Comparison of ENCODE assay signal across 11 cellular contexts in genomic region chr20:62918830-62919229, GRCh38. TPM values are rescaled to one million over a fixed set of nuclear protein-coding genes. Genes with fewer than 3 reads are reported as not detected.
DNase-seq lines count a peak whose midpoint lies in the region; ATAC-seq and FAIRE-seq lines count a peak whose summit lies in the region.
"Had no signal": no experiment of that assay in that cellular context is flagged by ENCODE, and none has a peak within 500 bp of the region (broad histone marks: within the 10 kb centered on the region; RNA-seq: fewer than 3 reads in every experiment).

No MANE protein-coding gene starts in this region.

- no peaks in the 10 kb centered on the region for H3K9me3 Mint-ChIP-seq in T-cell
- H3K9me3 Mint-ChIP-seq in activated naive CD4-positive, alpha-beta T cell treated with anti-CD3 and anti-CD28 coated beads, Interleukin-2, amount 50 U/mL, for 72 hours: no peaks in the 10 kb centered on the region

- H3K27ac Mint-ChIP-seq in T-cell: peak overlapping the region; percentile 89 to 92
- H3K27ac Mint-ChIP-seq in activated naive CD4-positive, alpha-beta T cell treated with anti-CD3 and anti-CD28 coated beads, Interleukin-2, amount 50 U/mL, for 72 hours: peak overlapping the region; percentile 93 to 97

- H3K36me3 Mint-ChIP-seq in T-cell: peaks cover 9% of the 10 kb centered on the region
- H3K36me3 Mint-ChIP-seq in activated naive CD4-positive, alpha-beta T cell treated with anti-CD3 and anti-CD28 coated beads, Interleukin-2, amount 50 U/mL, for 72 hours: peaks cover 0 to 4% of the 10 kb centered on the region in 2 donors

- peak; percentile 84 for FAIRE-seq in GM19239 (lab: Jason Lieb, UNC)
- FAIRE-seq: colon had no signal

- POLR2A ChIA-PET in T-cell (lab: Charles Lee): interaction anchor here in 1 of 2 donors (0.9 to 1.2 kb wide), 2 partner anchors 16 to 18 kb away, joined by 3 to 4 read pairs; no protein-coding TSS in a partner anchor

- H3K4me1 Mint-ChIP-seq in T-cell: peaks cover 89 to 92% (median 92%) of the 10 kb centered on the region in 3 donors

- H3K27ac ChIP-seq in substantia nigra (ENCODE audit: low read depth, low read length, poor library complexity, severe bottlenecking): no peak overlapping the region

- ATAC-seq in T-cell (replicated peaks in 1 of 4) (peak; percentile 53 to 75 (median 70)), GM18870 (IDR thresholded peaks at IDR 0.05; ENCODE audit: unreplicated experiment) (no peak)
- peak; percentile 61 to 69 for ATAC-seq in activated naive CD4-positive, alpha-beta T cell treated with anti-CD3 and anti-CD28 coated beads, Interleukin-2, amount 50 U/mL, for 72 hours

- no peak for DNase-seq in GM19239 (ENCODE audit: insufficient read length, low spot score)
- DNase-seq in T-cell: peak in 30 of 34 experiments; percentile 29 to 64 (median 46)
- peak in 1 of 2 donors; percentile 59 for DNase-seq in activated naive CD4-positive, alpha-beta T cell treated with anti-CD3 and anti-CD28 coated beads, Interleukin-2, amount 50 U/mL, for 72 hours (ENCODE audit: low spot score in 2 of 2)
- DNase-seq in stimulated activated CD4-positive, alpha-beta T cell treated with anti-CD3 and anti-CD28 coated beads, Interleukin-15, amount 100 ng/mL, for 24 hours: peak; percentile 65
- no peak for DNase-seq in SHP77 (lab: John Stamatoyannopoulos, UW)
- DNase-seq in posterior cingulate gyrus: no peak
- DNase-seq in substantia nigra (lab: John Stamatoyannopoulos, UW): no peak
- DNase-seq: NCI-H82 had no signal

- peak overlapping the region; percentile 74 to 84 (median 79) for H3K4me3 Mint-ChIP-seq in T-cell

- intact Hi-C loops in posterior cingulate gyrus (cut with DNase I): no loop called here

- CTCF ChIA-PET in T-cell (lab: Charles Lee): interaction anchor here (1.1 to 2.3 kb wide), 10 partner anchors 8 to 36 kb away, joined by 3 to 11 read pairs (median 5); no protein-coding TSS in a partner anchor

- no peaks in the 10 kb centered on the region for H3K27me3 Mint-ChIP-seq in T-cell

RNA-seq across cellular contexts. Expression of gene DIDO1, which starts 7.5 kb away (rescaled TPM):
- total RNA-seq in T-cell: 100 to 1,000 TPM in 3 of 5 donors, 10 to 100 TPM in 2; 70.5 to 116 (median 113) TPM
- 10 to 100 TPM; 40.1 to 52.7 TPM for total RNA-seq in activated naive CD4-positive, alpha-beta T cell treated with anti-CD3 and anti-CD28 coated beads, Interleukin-2, amount 50 U/mL, for 72 hours

RNA-seq across cellular contexts. Expression of gene GID8, which starts 19.1 kb away (rescaled TPM):
- total RNA-seq in T-cell: 10 to 100 TPM; 33.1 to 43.4 (median 41.2) TPM
- 10 to 100 TPM; 39.7 to 47.3 TPM for total RNA-seq in activated naive CD4-positive, alpha-beta T cell treated with anti-CD3 and anti-CD28 coated beads, Interleukin-2, amount 50 U/mL, for 72 hours

RNA-seq across cellular contexts. Expression of gene SLC17A9, which starts 33.7 kb away (rescaled TPM):
- 1 to 10 TPM; 5.3 to 8.8 (median 8.3) TPM for total RNA-seq in T-cell
- total RNA-seq in activated naive CD4-positive, alpha-beta T cell treated with anti-CD3 and anti-CD28 coated beads, Interleukin-2, amount 50 U/mL, for 72 hours: 10 to 100 TPM; 17.5 to 22.0 TPM
- total RNA-seq: myocyte had no signal

RNA-seq across cellular contexts. Expression of gene TCFL5, which starts 57.2 kb away (rescaled TPM):
- 10 to 100 TPM in 2 of 5 donors, 1 to 10 TPM in 3; 5.0 to 12.7 (median 8.5) TPM for total RNA-seq in T-cell
- total RNA-seq in activated naive CD4-positive, alpha-beta T cell treated with anti-CD3 and anti-CD28 coated beads, Interleukin-2, amount 50 U/mL, for 72 hours: 1 to 10 TPM; 3.5 to 5.7 TPM

Comparison
In these comparisons a context has a peak if more than half of its experiments do, and no peak if none do; other contexts are left out.
1. DNase-seq: peak in T-cell (30 of 34) and stimulated activated CD4-positive, alpha-beta T cell treated with anti-CD3 and anti-CD28 coated beads, Interleukin-15, amount 100 ng/mL, for 24 hours (single experiment); none in GM19239 (single experiment), SHP77 (0 of 2), posterior cingulate gyrus (0 of 10) and substantia nigra (0 of 49).